Comparison of ENCODE assay signal across 8 cellular contexts in genomic region chr13:40777166-40777956, GRCh38. TPM values are rescaled to one million over a fixed set of nuclear protein-coding genes. Genes with fewer than 3 reads are reported as not detected.
A peak's percentile ranks its signal among the peaks of the same experiment; 100 is the strongest.
DNase-seq lines count a peak whose midpoint lies in the region; ATAC-seq, FAIRE-seq and TF ChIP-seq lines count a peak whose summit lies in the region.

No MANE protein-coding gene starts in this region.

- no peak overlapping the region for H2AK5ac ChIP-seq in neuronal stem cell (ENCODE audit: low read depth, low read length)

- no CpG with 5 or more reads among the region's 8 CpGs for WGBS in neuronal stem cell (ENCODE audit: extremely low coverage in 2 of 2, insufficient read length in 2 of 2, insufficient replicate concordance in 1 of 2), 2 donors

- FAIRE-seq in D721Med (lab: Jason Lieb, UNC), result no peak

- H3K36me3 ChIP-seq in neuronal stem cell (replicated peaks in 1 of 2; ENCODE audit: control insufficient read depth in 2 of 2, insufficient read depth in 2 of 2, low read length in 2 of 2), result no peaks in the 10 kb centered on the region

- H3K4me3 Mint-ChIP-seq in activated T-cell treated with anti-CD3 and anti-CD28 coated beads, Interleukin-2, amount 50 U/mL, for 24 hours, result peak overlapping the region; percentile 74

- H3K4me1 ChIP-seq in neuronal stem cell (ENCODE audit: control insufficient read depth in 2 of 2, insufficient read depth in 1 of 2, low read depth in 1 of 2, low read length in 2 of 2), result peaks cover 2 to 3% of the 10 kb centered on the region in 2 donors

- peak overlapping the region; percentile 77 for H2AFZ ChIP-seq in neuronal stem cell (ENCODE audit: low read length)

- H2BK120ac ChIP-seq in neuronal stem cell (ENCODE audit: low read depth, low read length), result no peak overlapping the region

- H3K9me3 Mint-ChIP-seq in activated T-cell treated with anti-CD3 and anti-CD28 coated beads, Interleukin-2, amount 50 U/mL, for 24 hours, result no peaks in the 10 kb centered on the region

- peak overlapping the region; percentile 99 for H3K27ac Mint-ChIP-seq in activated T-cell treated with anti-CD3 and anti-CD28 coated beads, Interleukin-2, amount 50 U/mL, for 24 hours

- H3K9ac ChIP-seq in neuronal stem cell (ENCODE audit: low read depth, low read length, poor library complexity), result no peak overlapping the region

- H2BK12ac ChIP-seq in neuronal stem cell (ENCODE audit: low read length), result no peak overlapping the region

- no peak overlapping the region for H2BK5ac ChIP-seq in neuronal stem cell (ENCODE audit: low read length)

- H3K36me3 Mint-ChIP-seq in activated T-cell treated with anti-CD3 and anti-CD28 coated beads, Interleukin-2, amount 50 U/mL, for 24 hours (ENCODE audit: low read depth), result no peaks in the 10 kb centered on the region

- peak; percentile 56 for TF ChIP-seq CTCF in D721Med (IDR thresholded peaks at IDR 0.05; ENCODE audit: insufficient read depth, missing control alignments)
- peak; percentile 59 for TF ChIP-seq CTCF in fibroblast of the aortic adventitia (IDR thresholded peaks at IDR 0.05; ENCODE audit: insufficient read depth, low read length)

- ATAC-seq in GM19372 (IDR thresholded peaks at IDR 0.05; ENCODE audit: low read depth, unreplicated experiment) (peak; percentile 82), HG03342 (IDR thresholded peaks at IDR 0.05; ENCODE audit: unreplicated experiment) (peak; percentile 81)

- no peak overlapping the region for H4K8ac ChIP-seq in neuronal stem cell (ENCODE audit: low read depth, low read length)

- H3K4me3 ChIP-seq in fibroblast of the aortic adventitia (ENCODE audit: low read depth, low read length) (no peak overlapping the region), neuronal stem cell (ENCODE audit: low read length in 2 of 2) (peak overlapping the region in 1 of 2 donors; percentile 21)

- H3K4me2 ChIP-seq in neuronal stem cell (ENCODE audit: insufficient read depth, low read length, poor library complexity, severe bottlenecking), result no peak overlapping the region

- no peak overlapping the region for H3K14ac ChIP-seq in neuronal stem cell (ENCODE audit: low read length)

- H2BK15ac ChIP-seq in neuronal stem cell (ENCODE audit: low read length), result no peak overlapping the region

- H3K4me1 Mint-ChIP-seq in activated T-cell treated with anti-CD3 and anti-CD28 coated beads, Interleukin-2, amount 50 U/mL, for 24 hours (ENCODE audit: low read depth), result peaks cover 42% of the 10 kb centered on the region

- no peaks in the 10 kb centered on the region for H3K79me1 ChIP-seq in neuronal stem cell (ENCODE audit: low read depth, low read length)

- H3K27me3 ChIP-seq in neuronal stem cell (ENCODE audit: control insufficient read depth in 3 of 3, insufficient read depth in 3 of 3, low read depth in 1 of 3, low read length in 3 of 3), result no peaks in the 10 kb centered on the region

- no peak overlapping the region for H3K4ac ChIP-seq in neuronal stem cell (ENCODE audit: low read length)

- DNase-seq in D721Med (ENCODE audit: insufficient read length, low spot score) (no peak), NCI-H526 (lab: John Stamatoyannopoulos, UW) (peak; percentile 74 to 88), fibroblast of the aortic adventitia (ENCODE audit: low read depth) (peak; percentile 68), neuronal stem cell (ENCODE audit: low spot score) (peak; percentile 40), HuH-7.5 (ENCODE audit: low spot score) (no peak)
- peak; percentile 67 for DNase-seq in activated T-cell treated with anti-CD3 and anti-CD28 coated beads, Interleukin-2, amount 50 U/mL, for 24 hours

- no peak overlapping the region for H3K23ac ChIP-seq in neuronal stem cell (ENCODE audit: low read depth, low read length, poor library complexity)

- no peak overlapping the region for H4K91ac ChIP-seq in neuronal stem cell (ENCODE audit: low read depth, low read length, poor library complexity)

- H3K9me3 ChIP-seq in neuronal stem cell (replicated peaks in 1 of 2; ENCODE audit: control insufficient read depth in 2 of 2, insufficient read depth in 1 of 2, low read depth in 1 of 2, low read length in 2 of 2), result no peaks in the 10 kb centered on the region

- H3K27me3 Mint-ChIP-seq in activated T-cell treated with anti-CD3 and anti-CD28 coated beads, Interleukin-2, amount 50 U/mL, for 24 hours, result no peaks in the 10 kb centered on the region

- no peak overlapping the region for H3K18ac ChIP-seq in neuronal stem cell (ENCODE audit: low read length)

- H3K27ac ChIP-seq in neuronal stem cell (replicated peaks; ENCODE audit: low read length), result no peak overlapping the region

RNA-seq across cellular contexts. Expression of gene MRPS31, which starts 6.4 kb away (rescaled TPM):
- total RNA-seq in fibroblast of the aortic adventitia (ENCODE audit: low replicate concordance), result 18.0 and 25.1 TPM in 2 replicates
- 48.9 TPM for polyA plus RNA-seq in neuronal stem cell (2013, experiment 1 of 2)
- 50.3 TPM for polyA plus RNA-seq in neuronal stem cell (2013, experiment 2 of 2)

RNA-seq across cellular contexts. Expression of gene SLC25A15, which starts 12.1 kb away (rescaled TPM):
- 11.7 and 13.8 TPM in 2 replicates for total RNA-seq in fibroblast of the aortic adventitia (ENCODE audit: low replicate concordance)
- 17.6 TPM for polyA plus RNA-seq in neuronal stem cell (2013, experiment 1 of 2)
- 16.8 TPM for polyA plus RNA-seq in neuronal stem cell (2013, experiment 2 of 2)

Comparison
In these comparisons a context has a peak if more than half of its experiments do, and no peak if none do; other contexts are left out.
1. DNase-seq: peak in NCI-H526 (2 of 2), activated T-cell treated with anti-CD3 and anti-CD28 coated beads, Interleukin-2, amount 50 U/mL, for 24 hours (single experiment), fibroblast of the aortic adventitia (single experiment) and neuronal stem cell (single experiment); none in D721Med (single experiment) and HuH-7.5 (single experiment).